ENCODE assay signal across 27 cellular contexts in genomic region chr1:228918335-228918734, GRCh38.
"Had no signal": no experiment of that assay in that cellular context is flagged by ENCODE, and none has a peak within 500 bp of the region (broad histone marks: within the 10 kb centered on the region; RNA-seq: fewer than 3 reads in every experiment).

No MANE protein-coding gene starts in this region.

- H3K4me3 ChIP-seq: adrenal gland, SJSA1 had no signal

- H3K4me1 Mint-ChIP-seq: IgD-negative memory B cell had no signal

- DNase-seq: activated CD4-positive, alpha-beta T cell treated with anti-CD3 and anti-CD28 coated beads for 48 hours; activated CD4-positive, alpha-beta T cell treated with anti-CD3 and anti-CD28 coated beads, Interleukin-2, amount 50 U/mL, for 4 hours; activated CD8-positive, alpha-beta memory T cell treated with anti-CD3 and anti-CD28 coated beads, Interleukin-2, amount 50 U/mL, for 48 hours; activated CD8-positive, alpha-beta T cell treated with anti-CD3 and anti-CD28 coated beads, Interleukin-2, amount 10 ng/mL, durations not matched to agents 7 days and 5 days; activated naive CD4-positive, alpha-beta T cell treated with anti-CD3 and anti-CD28 coated beads, Interleukin-2, amount 50 U/mL, for 16 hours; activated naive CD8-positive, alpha-beta T cell treated with anti-CD3 and anti-CD28 coated beads, Interleukin-2, amount 10 ng/mL, durations not matched to agents 7 days and 5 days; activated T-cell treated with anti-CD3 and anti-CD28 coated beads, Interleukin-2, amount 50 U/mL, for 1 hour; anterior cingulate cortex; KG1; NCI-H1092; NCI-H1417; NCI-H1930; NCI-H2171; NCI-H2227 treated with DMSO at 0.1 percent for 48 hours; NCI-H446 treated with DMSO at 0.1 percent for 48 hours; NCI-H524 treated with DMSO at 0.1 percent for 48 hours; NCI-H748 treated with DMSO at 0.1 percent for 48 hours; NK-92 treated with Interleukin-12 subunit alpha and Interleukin-12 subunit beta, amount 100 ng/mL, for 24 hours; OCI-M1; RPMI8226; SHP77 had no signal

- H3K36me3 ChIP-seq: adrenal gland, SJSA1 had no signal

- H3K4me1 ChIP-seq: adrenal gland had no signal

- H3K4me3 Mint-ChIP-seq: activated CD8-positive, alpha-beta T cell treated with anti-CD3 and anti-CD28 coated beads, Interleukin-2, amount 10 ng/mL, durations not matched to agents 7 days and 5 days; activated naive CD8-positive, alpha-beta T cell treated with anti-CD3 and anti-CD28 coated beads, Interleukin-2, amount 10 ng/mL, durations not matched to agents 7 days and 5 days; IgD-negative memory B cell; T-helper 1 cell treated with Interleukin-12 subunit alpha and Interleukin-12 subunit beta and Interleukin-4 antibody, amounts not matched to agents 30 μg/mL and 1 μg/mL, for 36 hours had no signal

- H3K27ac ChIP-seq: adrenal gland, SJSA1 had no signal

- H3K27ac Mint-ChIP-seq: activated CD8-positive, alpha-beta T cell treated with anti-CD3 and anti-CD28 coated beads, Interleukin-2, amount 10 ng/mL, durations not matched to agents 7 days and 5 days; activated naive CD8-positive, alpha-beta T cell treated with anti-CD3 and anti-CD28 coated beads, Interleukin-2, amount 10 ng/mL, durations not matched to agents 7 days and 5 days; IgD-negative memory B cell; T-helper 1 cell treated with Interleukin-12 subunit alpha and Interleukin-12 subunit beta and Interleukin-4 antibody, amounts not matched to agents 30 μg/mL and 1 μg/mL, for 36 hours had no signal

- H3K27me3 ChIP-seq: adrenal gland, SJSA1 had no signal

- ATAC-seq: activated CD4-positive, CD25-positive, alpha-beta regulatory T cell treated with anti-CD3 and anti-CD28 coated beads, Interleukin-2, amount 50 U/mL, for 24 hours; activated CD8-positive, alpha-beta T cell treated with anti-CD3 and anti-CD28 coated beads, Interleukin-2, amount 10 ng/mL, durations not matched to agents 7 days and 5 days; Panc1 had no signal

- H3K36me3 Mint-ChIP-seq: IgD-negative memory B cell had no signal

- H3K9me3 ChIP-seq: adrenal gland, SJSA1 had no signal

- H3K27me3 Mint-ChIP-seq: activated naive CD8-positive, alpha-beta T cell treated with anti-CD3 and anti-CD28 coated beads, Interleukin-2, amount 10 ng/mL, durations not matched to agents 7 days and 5 days had no signal
